Comparison of ENCODE assay signal across 8 cellular contexts in the genomic region with DNA sequence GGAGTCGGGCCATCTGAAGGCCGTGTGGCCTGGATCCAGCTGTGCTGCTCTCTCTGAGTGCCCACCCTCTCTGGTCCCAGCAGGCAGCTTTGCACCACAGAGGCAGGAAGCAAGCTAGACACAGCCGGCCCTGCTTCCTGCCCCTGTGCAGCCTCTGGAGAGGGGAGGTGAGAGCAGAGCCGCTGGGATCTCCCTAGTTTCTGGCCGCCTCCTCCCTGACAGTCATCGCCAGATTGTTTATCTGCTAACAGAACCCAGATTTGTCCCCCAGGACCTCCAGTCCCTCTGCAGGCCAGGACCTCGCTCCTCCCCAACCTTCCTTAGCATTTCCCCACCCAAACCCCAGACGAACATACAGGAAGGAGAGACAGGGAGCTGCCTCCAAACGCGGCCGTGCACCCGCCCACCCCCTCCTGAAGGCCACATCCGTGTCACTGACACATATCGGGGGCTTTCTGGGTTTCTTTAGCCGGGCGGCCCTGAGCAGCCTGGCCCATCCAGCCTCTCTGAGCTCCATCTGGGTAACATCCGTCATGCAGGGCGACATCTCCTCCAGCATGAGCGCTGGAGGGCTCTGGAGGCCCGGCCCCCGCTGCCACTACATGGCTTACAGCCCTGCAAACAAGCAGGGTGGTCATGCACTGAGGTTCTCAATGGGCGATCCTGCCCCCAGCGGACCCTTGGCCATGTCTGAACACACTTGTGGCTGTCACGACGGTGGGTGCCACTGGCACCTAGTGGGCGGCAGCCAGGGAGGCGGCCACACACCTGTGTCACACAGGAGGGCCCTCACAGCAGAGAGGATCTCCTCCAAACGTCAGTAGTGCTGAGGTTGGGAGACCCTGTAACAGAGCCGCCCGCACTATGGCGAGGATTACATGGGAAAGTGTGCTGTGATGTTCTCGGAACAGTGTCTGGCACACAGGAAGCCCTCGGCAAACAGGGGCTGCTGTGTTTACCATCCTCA. TPM values are rescaled to one million over a fixed set of nuclear protein-coding genes. Genes with fewer than 3 reads are reported as not detected.
DNase-seq lines count a peak whose midpoint lies in the region; TF ChIP-seq lines count a peak whose summit lies in the region.

No MANE protein-coding gene starts in this region.

- no peaks in the 10 kb centered on the region for H3K36me3 Mint-ChIP-seq in activated CD4-positive, alpha-beta T cell treated with anti-CD3 and anti-CD28 coated beads, Interleukin-2, amount 10 ng/mL, durations not matched to agents 7 days and 5 days (ENCODE audit: low read depth)
- H3K36me3 Mint-ChIP-seq in chondrocyte (ENCODE audit: low read depth): no peaks in the 10 kb centered on the region
- no peaks in the 10 kb centered on the region for H3K36me3 Mint-ChIP-seq in nephron (ENCODE audit: low read depth)

- no peaks in the 10 kb centered on the region for H3K27me3 Mint-ChIP-seq in activated CD4-positive, alpha-beta T cell treated with anti-CD3 and anti-CD28 coated beads, Interleukin-2, amount 10 ng/mL, durations not matched to agents 7 days and 5 days
- H3K27me3 Mint-ChIP-seq in chondrocyte (ENCODE audit: low read depth) (no peaks in the 10 kb centered on the region), nephron (ENCODE audit: low read depth) (peaks cover 16% of the 10 kb centered on the region)

- DNase-seq in AG08395 (ENCODE audit: low spot score) (peak; percentile 36), chondrocyte (ENCODE audit: low spot score) (peak; percentile 85), cerebellum (ENCODE audit: low spot score) (no peak), UCSD-AML1 (lab: John Stamatoyannopoulos, UW; ENCODE audit: unreplicated experiment) (no peak), GM19240 (ENCODE audit: insufficient read length, low spot score) (no peak), GM10266 (ENCODE audit: extremely low spot score) (no peak)
- DNase-seq in activated CD4-positive, alpha-beta T cell treated with anti-CD3 and anti-CD28 coated beads, Interleukin-2, amount 10 ng/mL, durations not matched to agents 7 days and 5 days: peak; percentile 72

- peak overlapping the region; percentile 71 for H3K4me3 Mint-ChIP-seq in activated CD4-positive, alpha-beta T cell treated with anti-CD3 and anti-CD28 coated beads, Interleukin-2, amount 10 ng/mL, durations not matched to agents 7 days and 5 days
- H3K4me3 Mint-ChIP-seq in chondrocyte (ENCODE audit: unreplicated experiment) (no peak overlapping the region), nephron (peak overlapping the region in 2 of 3 experiments; percentile 30 to 54)

- peaks cover 27% of the 10 kb centered on the region for H3K4me1 Mint-ChIP-seq in activated CD4-positive, alpha-beta T cell treated with anti-CD3 and anti-CD28 coated beads, Interleukin-2, amount 10 ng/mL, durations not matched to agents 7 days and 5 days
- H3K4me1 Mint-ChIP-seq in chondrocyte (ENCODE audit: low read depth) (peaks cover 10% of the 10 kb centered on the region), nephron (peaks cover 31% of the 10 kb centered on the region)

- POLR2A ChIA-PET in activated CD4-positive, alpha-beta T cell treated with anti-CD3 and anti-CD28 coated beads, Interleukin-2, amount 10 ng/mL, durations not matched to agents 7 days and 5 days (lab: Charles Lee): interaction anchor here (0.7 to 1.4 kb wide), 3 partner anchors 8 to 19 kb away, joined by 3 to 5 read pairs (median 4); no protein-coding TSS in a partner anchor

- H3K27ac Mint-ChIP-seq in activated CD4-positive, alpha-beta T cell treated with anti-CD3 and anti-CD28 coated beads, Interleukin-2, amount 10 ng/mL, durations not matched to agents 7 days and 5 days: peak overlapping the region; percentile 100
- H3K27ac Mint-ChIP-seq in chondrocyte (ENCODE audit: unreplicated experiment): peak overlapping the region; percentile 41
- peak overlapping the region; percentile 89 to 90 (median 90) for H3K27ac Mint-ChIP-seq in nephron

- CTCF ChIA-PET in activated CD4-positive, alpha-beta T cell treated with anti-CD3 and anti-CD28 coated beads, Interleukin-2, amount 10 ng/mL, durations not matched to agents 7 days and 5 days (lab: Charles Lee): interaction anchor here (1.2 to 2.1 kb wide), 6 partner anchors 8 to 25 kb away, joined by 3 to 9 read pairs (median 5); no protein-coding TSS in a partner anchor

- no peaks in the 10 kb centered on the region for H3K9me3 Mint-ChIP-seq in activated CD4-positive, alpha-beta T cell treated with anti-CD3 and anti-CD28 coated beads, Interleukin-2, amount 10 ng/mL, durations not matched to agents 7 days and 5 days
- H3K9me3 Mint-ChIP-seq in chondrocyte (ENCODE audit: low read depth) (no peaks in the 10 kb centered on the region), nephron (no peaks in the 10 kb centered on the region)

- TF ChIP-seq CTCF in chondrocyte (IDR thresholded peaks at IDR 0.05) (no peak), nephron (IDR thresholded peaks at IDR 0.05; ENCODE audit: unreplicated experiment in 3 of 3) (no peak), GM10266 (IDR thresholded peaks at IDR 0.05; ENCODE audit: control insufficient read depth, insufficient read depth, low read depth, missing control alignments) (no peak)

RNA-seq across cellular contexts. Expression of a gene that starts 47.6 kb away (rescaled TPM):
- total RNA-seq in activated CD4-positive, alpha-beta T cell treated with anti-CD3 and anti-CD28 coated beads, Interleukin-2, amount 10 ng/mL, durations not matched to agents 7 days and 5 days: not detected
- total RNA-seq in chondrocyte (not detected in 3 replicates), cerebellum (0.91 TPM)

RNA-seq across cellular contexts. Expression of a gene that starts 54.4 kb away (rescaled TPM):
- total RNA-seq in activated CD4-positive, alpha-beta T cell treated with anti-CD3 and anti-CD28 coated beads, Interleukin-2, amount 10 ng/mL, durations not matched to agents 7 days and 5 days: 1 to 10 TPM; 1.9 TPM
- total RNA-seq in chondrocyte (0.74 to 1.2 TPM in 2 of 3 replicates, not detected in the other), cerebellum (4.2 TPM)

Comparison
In these comparisons a context has a peak if more than half of its experiments do, and no peak if none do; other contexts are left out.
1. DNase-seq: peak in AG08395 (single experiment), activated CD4-positive, alpha-beta T cell treated with anti-CD3 and anti-CD28 coated beads, Interleukin-2, amount 10 ng/mL, durations not matched to agents 7 days and 5 days (single experiment) and chondrocyte (single experiment); none in cerebellum (single experiment), UCSD-AML1 (single experiment), GM19240 (single experiment) and GM10266 (single experiment).
2. H3K27ac Mint-ChIP-seq: peak in every context shown above with its lines; median percentile 100 in activated CD4-positive, alpha-beta T cell treated with anti-CD3 and anti-CD28 coated beads, Interleukin-2, amount 10 ng/mL, durations not matched to agents 7 days and 5 days; 90 in nephron; 41 in chondrocyte.